Comparison of ENCODE assay signal across 8 cellular contexts in genomic region chr1:27604579-27605299, GRCh38. TPM values are rescaled to one million over a fixed set of nuclear protein-coding genes. Genes with fewer than 3 reads are reported as not detected.
DNase-seq lines count a peak whose midpoint lies in the region; ATAC-seq and TF ChIP-seq lines count a peak whose summit lies in the region.

No MANE protein-coding gene starts in this region.

- H3K4me3 ChIP-seq in iPS-18a (ENCODE audit: low read length) (peak overlapping the region; percentile 73), suprapubic skin (peak overlapping the region; percentile 92)

- ATAC-seq in activated CD8-positive, alpha-beta memory T cell treated with anti-CD3 and anti-CD28 coated beads, Interleukin-2, amount 10 ng/mL, durations not matched to agents 7 days and 5 days, result no peak
- ATAC-seq in GM18867 (IDR thresholded peaks at IDR 0.05; ENCODE audit: unreplicated experiment) (no peak), GM21528 (IDR thresholded peaks at IDR 0.05; ENCODE audit: low FRiP score, unreplicated experiment) (no peak)

- H3K36me3 Mint-ChIP-seq in activated CD8-positive, alpha-beta memory T cell treated with anti-CD3 and anti-CD28 coated beads, Interleukin-2, amount 10 ng/mL, durations not matched to agents 7 days and 5 days, result no peaks in the 10 kb centered on the region
- no peaks in the 10 kb centered on the region for H3K36me3 Mint-ChIP-seq in activated CD4-positive, alpha-beta memory T cell treated with anti-CD3 and anti-CD28 coated beads for 36 hours

- CTCF ChIA-PET in activated CD8-positive, alpha-beta memory T cell treated with anti-CD3 and anti-CD28 coated beads, Interleukin-2, amount 10 ng/mL, durations not matched to agents 7 days and 5 days (lab: Charles Lee), result interaction anchor here (0.6 to 23.8 kb wide), 29 partner anchors 9 to 305 kb away, joined by 3 to 536 read pairs (median 5); partner anchors contain the start of gene IFI6
- CTCF ChIA-PET in activated CD4-positive, alpha-beta memory T cell treated with anti-CD3 and anti-CD28 coated beads for 36 hours (lab: Charles Lee), result interaction anchor here (0.6 to 12.3 kb wide), 21 partner anchors 9 to 306 kb away, joined by 3 to 312 read pairs (median 8); partner anchors contain the start of genes GPR3, IFI6 and WASF2

- no peaks in the 10 kb centered on the region for H3K9me3 Mint-ChIP-seq in activated CD8-positive, alpha-beta memory T cell treated with anti-CD3 and anti-CD28 coated beads, Interleukin-2, amount 10 ng/mL, durations not matched to agents 7 days and 5 days (ENCODE audit: low read depth)
- no peaks in the 10 kb centered on the region for H3K9me3 Mint-ChIP-seq in activated CD4-positive, alpha-beta memory T cell treated with anti-CD3 and anti-CD28 coated beads for 36 hours

- H3K4me1 ChIP-seq in iPS-18a (ENCODE audit: control insufficient read depth, low read depth, low read length) (peaks cover 59% of the 10 kb centered on the region), suprapubic skin (peaks cover 52% of the 10 kb centered on the region)

- H3K36me3 ChIP-seq in iPS-18a (ENCODE audit: control insufficient read depth, low read depth, low read length) (no peaks in the 10 kb centered on the region), suprapubic skin (no peaks in the 10 kb centered on the region)

- DNase-seq in activated CD8-positive, alpha-beta memory T cell treated with anti-CD3 and anti-CD28 coated beads, Interleukin-2, amount 10 ng/mL, durations not matched to agents 7 days and 5 days, result no peak
- no peak for DNase-seq in activated CD8-positive, alpha-beta memory T cell treated with anti-CD3 and anti-CD28 coated beads, Interleukin-2, amount 50 U/mL, for 4 hours
- DNase-seq in activated CD4-positive, alpha-beta memory T cell treated with anti-CD3 and anti-CD28 coated beads for 36 hours, result no peak
- DNase-seq in suprapubic skin (ENCODE audit: low spot score in 2 of 2) (no peak), mucosa of gallbladder (ENCODE audit: low spot score) (no peak)

- no peak for TF ChIP-seq CTCF in suprapubic skin (IDR thresholded peaks at IDR 0.05)

- TF ChIP-seq POLR2A in suprapubic skin (IDR thresholded peaks at IDR 0.05), result no peak

- H3K4me1 Mint-ChIP-seq in activated CD8-positive, alpha-beta memory T cell treated with anti-CD3 and anti-CD28 coated beads, Interleukin-2, amount 10 ng/mL, durations not matched to agents 7 days and 5 days, result peaks cover 31% of the 10 kb centered on the region
- H3K4me1 Mint-ChIP-seq in activated CD4-positive, alpha-beta memory T cell treated with anti-CD3 and anti-CD28 coated beads for 36 hours (ENCODE audit: low read depth), result peaks cover 31% of the 10 kb centered on the region

- H3K27me3 Mint-ChIP-seq in activated CD8-positive, alpha-beta memory T cell treated with anti-CD3 and anti-CD28 coated beads, Interleukin-2, amount 10 ng/mL, durations not matched to agents 7 days and 5 days, result no peaks in the 10 kb centered on the region
- no peaks in the 10 kb centered on the region for H3K27me3 Mint-ChIP-seq in activated CD4-positive, alpha-beta memory T cell treated with anti-CD3 and anti-CD28 coated beads for 36 hours

- POLR2A ChIA-PET in activated CD4-positive, alpha-beta memory T cell treated with anti-CD3 and anti-CD28 coated beads for 36 hours (lab: Charles Lee), result interaction anchor here (1.3 to 2.2 kb wide), 4 partner anchors 36 to 82 kb away, joined by 4 to 7 read pairs (median 6); no protein-coding TSS in a partner anchor

- H3K27ac ChIP-seq in iPS-18a (ENCODE audit: low read length), result no peak overlapping the region
- H3K27ac ChIP-seq in suprapubic skin, result no peak overlapping the region

- peak overlapping the region; percentile 41 for H3K9ac ChIP-seq in iPS-18a (ENCODE audit: low read length)

- no peak for TF ChIP-seq EP300 in suprapubic skin (IDR thresholded peaks at IDR 0.05)

- H3K27me3 ChIP-seq in iPS-18a (ENCODE audit: control insufficient read depth, insufficient read depth, low read length), result peaks cover 6% of the 10 kb centered on the region
- H3K27me3 ChIP-seq in suprapubic skin, result no peaks in the 10 kb centered on the region

- no peak overlapping the region for H3K27ac Mint-ChIP-seq in activated CD8-positive, alpha-beta memory T cell treated with anti-CD3 and anti-CD28 coated beads, Interleukin-2, amount 10 ng/mL, durations not matched to agents 7 days and 5 days
- H3K27ac Mint-ChIP-seq in activated CD4-positive, alpha-beta memory T cell treated with anti-CD3 and anti-CD28 coated beads for 36 hours, result no peak overlapping the region

- 42% methylated on average over 21 of the region's 21 CpGs for WGBS in suprapubic skin

- peak overlapping the region; percentile 94 for H3K4me3 Mint-ChIP-seq in activated CD8-positive, alpha-beta memory T cell treated with anti-CD3 and anti-CD28 coated beads, Interleukin-2, amount 10 ng/mL, durations not matched to agents 7 days and 5 days
- H3K4me3 Mint-ChIP-seq in activated CD4-positive, alpha-beta memory T cell treated with anti-CD3 and anti-CD28 coated beads for 36 hours, result peak overlapping the region; percentile 82

- H3K9me3 ChIP-seq in iPS-18a (ENCODE audit: control insufficient read depth, low read depth, low read length) (no peaks in the 10 kb centered on the region), suprapubic skin (no peaks in the 10 kb centered on the region)

- intact Hi-C loops in activated CD4-positive, alpha-beta memory T cell treated with anti-CD3 and anti-CD28 coated beads for 36 hours (cut with micrococcal nuclease), result loop anchor here (2.0 to 10.0 kb wide), 3 partner anchors 187 to 280 kb away; partner anchors contain the start of genes GPR3 and TMEM222

RNA-seq across cellular contexts. Expression of gene AHDC1, which starts 0.8 kb away (rescaled TPM):
- total RNA-seq in activated CD8-positive, alpha-beta memory T cell treated with anti-CD3 and anti-CD28 coated beads, Interleukin-2, amount 10 ng/mL, durations not matched to agents 7 days and 5 days, result 10 to 100 TPM; 15.8 to 18.5 TPM
- total RNA-seq in activated CD4-positive, alpha-beta memory T cell treated with anti-CD3 and anti-CD28 coated beads for 36 hours, result 10 to 100 TPM in 1 of 2 experiments, 1 to 10 TPM in 1; 8.3 to 12.1 TPM
- total RNA-seq in suprapubic skin, result 100 to 1,000 TPM in 1 of 4 donors, 10 to 100 TPM in 3; 46.7 to 103 (median 60.1) TPM
- 61.6 TPM for total RNA-seq in mucosa of gallbladder

RNA-seq across cellular contexts. Expression of gene FGR, which starts 30.2 kb away (rescaled TPM):
- total RNA-seq in activated CD8-positive, alpha-beta memory T cell treated with anti-CD3 and anti-CD28 coated beads, Interleukin-2, amount 10 ng/mL, durations not matched to agents 7 days and 5 days, result 1 to 10 TPM in 1 of 2 experiments, under 1 TPM in 1; 0.30 to 1.8 TPM
- under 1 TPM; 0.24 to 0.27 TPM for total RNA-seq in activated CD4-positive, alpha-beta memory T cell treated with anti-CD3 and anti-CD28 coated beads for 36 hours
- total RNA-seq in suprapubic skin (1 to 10 TPM; 3.0 to 9.2 (median 5.9) TPM), mucosa of gallbladder (7.6 TPM)
